In the genomic region with DNA sequence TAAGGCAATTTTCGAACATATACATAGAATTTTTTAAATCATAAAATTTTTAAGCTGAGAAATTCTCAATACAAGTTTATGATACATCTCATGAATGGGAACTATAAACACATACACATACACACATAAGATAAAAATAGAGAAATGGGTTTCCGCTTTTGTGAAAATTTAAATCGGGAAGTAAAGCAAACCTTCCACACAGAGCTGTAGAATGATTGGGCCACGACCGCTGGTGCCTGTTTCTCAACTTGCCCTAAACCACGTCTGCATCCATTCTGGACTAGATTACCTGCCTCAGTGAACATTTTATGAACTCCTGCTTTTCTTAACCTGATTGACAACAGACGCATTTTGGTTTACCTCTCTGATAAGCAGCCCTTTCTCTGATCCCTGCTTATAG, we compare ENCODE assay signal across 1 cellular context.
TF ChIP-seq lines count a peak whose summit lies in the region.

No MANE protein-coding gene starts in this region.

TF ChIP-seq in GM23338, 12 proteins besides CTCF, POLR2A, EP300 and RAD21 (continued from another document):
- TF ChIP-seq, protein P1, sequence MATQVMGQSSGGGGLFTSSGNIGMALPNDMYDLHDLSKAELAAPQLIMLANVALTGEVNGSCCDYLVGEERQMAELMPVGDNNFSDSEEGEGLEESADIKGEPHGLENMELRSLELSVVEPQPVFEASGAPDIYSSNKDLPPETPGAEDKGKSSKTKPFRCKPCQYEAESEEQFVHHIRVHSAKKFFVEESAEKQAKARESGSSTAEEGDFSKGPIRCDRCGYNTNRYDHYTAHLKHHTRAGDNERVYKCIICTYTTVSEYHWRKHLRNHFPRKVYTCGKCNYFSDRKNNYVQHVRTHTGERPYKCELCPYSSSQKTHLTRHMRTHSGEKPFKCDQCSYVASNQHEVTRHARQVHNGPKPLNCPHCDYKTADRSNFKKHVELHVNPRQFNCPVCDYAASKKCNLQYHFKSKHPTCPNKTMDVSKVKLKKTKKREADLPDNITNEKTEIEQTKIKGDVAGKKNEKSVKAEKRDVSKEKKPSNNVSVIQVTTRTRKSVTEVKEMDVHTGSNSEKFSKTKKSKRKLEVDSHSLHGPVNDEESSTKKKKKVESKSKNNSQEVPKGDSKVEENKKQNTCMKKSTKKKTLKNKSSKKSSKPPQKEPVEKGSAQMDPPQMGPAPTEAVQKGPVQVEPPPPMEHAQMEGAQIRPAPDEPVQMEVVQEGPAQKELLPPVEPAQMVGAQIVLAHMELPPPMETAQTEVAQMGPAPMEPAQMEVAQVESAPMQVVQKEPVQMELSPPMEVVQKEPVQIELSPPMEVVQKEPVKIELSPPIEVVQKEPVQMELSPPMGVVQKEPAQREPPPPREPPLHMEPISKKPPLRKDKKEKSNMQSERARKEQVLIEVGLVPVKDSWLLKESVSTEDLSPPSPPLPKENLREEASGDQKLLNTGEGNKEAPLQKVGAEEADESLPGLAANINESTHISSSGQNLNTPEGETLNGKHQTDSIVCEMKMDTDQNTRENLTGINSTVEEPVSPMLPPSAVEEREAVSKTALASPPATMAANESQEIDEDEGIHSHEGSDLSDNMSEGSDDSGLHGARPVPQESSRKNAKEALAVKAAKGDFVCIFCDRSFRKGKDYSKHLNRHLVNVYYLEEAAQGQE (IDR thresholded peaks at IDR 0.05; ENCODE audit: unreplicated experiment): no peak
- TF ChIP-seq ZNF462 (CRISPR knock-in tag; IDR thresholded peaks at IDR 0.05): no peak
- TF ChIP-seq ETS1 (IDR thresholded peaks at IDR 0.05): no peak
- no peak for TF ChIP-seq JUNB (IDR thresholded peaks at IDR 0.05; ENCODE audit: unreplicated experiment)
- TF ChIP-seq EZH2 (IDR thresholded peaks at IDR 0.05; ENCODE audit: low read depth, unreplicated experiment): no peak
